ENCODE assay signal across 15 cellular contexts in the genomic region with DNA sequence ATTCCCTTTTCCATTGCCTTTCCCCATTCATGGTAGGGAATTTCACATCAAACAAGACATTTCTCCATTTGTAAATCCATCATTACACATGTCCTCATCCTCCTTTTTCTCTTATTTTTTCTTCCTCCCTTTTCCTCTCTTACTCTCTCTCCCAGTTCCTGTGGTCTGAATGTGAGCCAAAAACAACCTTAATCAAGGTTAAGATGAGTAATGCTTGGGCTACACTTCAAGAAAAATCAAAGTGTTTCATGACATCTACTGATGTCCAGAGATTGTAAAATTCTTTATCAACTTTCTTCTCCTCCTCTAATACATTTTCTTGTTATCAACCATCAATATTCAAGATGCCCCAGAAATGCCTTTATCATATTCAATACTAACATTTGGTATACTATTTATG.
DNase-seq lines count a peak whose midpoint lies in the region; ATAC-seq and TF ChIP-seq lines count a peak whose summit lies in the region.
"Had no signal": no experiment of that assay in that cellular context is flagged by ENCODE, and none has a peak within 500 bp of the region (broad histone marks: within the 10 kb centered on the region; RNA-seq: fewer than 3 reads in every experiment).

No MANE protein-coding gene starts in this region.

- intact Hi-C loops in posterior vena cava (cut with DNase I) = no loop called here

- H3K27me3 ChIP-seq in brain microvascular endothelial cell (replicated peaks) (no peaks in the 10 kb centered on the region), kidney epithelial cell (ENCODE audit: control insufficient read depth, insufficient read depth, low read length) (no peaks in the 10 kb centered on the region)
- H3K27me3 ChIP-seq: upper lobe of left lung had no signal

- DNase-seq in AG08396 (ENCODE audit: low spot score) = peak; percentile 29
- peak; percentile 61 for DNase-seq in LoVo (ENCODE audit: low spot score)
- peak; percentile 75 for DNase-seq in brain microvascular endothelial cell
- peak; percentile 81 for DNase-seq in kidney epithelial cell (ENCODE audit: low read depth)
- DNase-seq in OCI-M2 (lab: John Stamatoyannopoulos, UW; ENCODE audit: unreplicated experiment) = no peak
- DNase-seq in KBM-7 = no peak
- no peak for DNase-seq in posterior vena cava (ENCODE audit: low spot score)
- DNase-seq: activated CD4-positive, alpha-beta T cell treated with anti-CD3 and anti-CD28 coated beads, Interleukin-2, amount 10 ng/mL, durations not matched to agents 7 days and 5 days; anterior cingulate cortex; effector memory CD4-positive, alpha-beta T cell; NCI-H2081; NK-92 treated with Interleukin-12 subunit alpha and Interleukin-12 subunit beta, amount 100 ng/mL, for 24 hours; nucleus accumbens; upper lobe of left lung had no signal

- ATAC-seq in GM19351 (IDR thresholded peaks at IDR 0.05; ENCODE audit: unreplicated experiment) = no peak

- in situ Hi-C loops in brain microvascular endothelial cell (cut with HindIII; ENCODE audit: low pct_ligation_motif_present, low sequenced_read_pairs) = no loop called here
- in situ Hi-C loops in KBM-7 (cut with MboI; ENCODE audit: low pct_unique_long_range_greater_than_20kb, low sequenced_read_pairs) = no loop called here

- TF ChIP-seq CTCF in brain microvascular endothelial cell (IDR thresholded peaks at IDR 0.05; ENCODE audit: low read depth, low read length, missing control alignments) = no peak
- TF ChIP-seq CTCF in kidney epithelial cell (IDR thresholded peaks at IDR 0.05; ENCODE audit: insufficient read depth, low read length, poor library complexity, severe bottlenecking) = no peak

- peak overlapping the region; percentile 85 for H3K27ac ChIP-seq in brain microvascular endothelial cell
- H3K27ac ChIP-seq: upper lobe of left lung had no signal

- H3K4me3 ChIP-seq in brain microvascular endothelial cell (ENCODE audit: low read depth, low read length) = no peak overlapping the region
- H3K4me3 ChIP-seq in kidney epithelial cell (ENCODE audit: low read depth, low read length) = no peak overlapping the region
- H3K4me3 ChIP-seq: upper lobe of left lung had no signal

- no peaks in the 10 kb centered on the region for H3K36me3 ChIP-seq in brain microvascular endothelial cell (replicated peaks)
- H3K36me3 ChIP-seq in kidney epithelial cell (ENCODE audit: control insufficient read depth, insufficient read depth, low read length) = no peaks in the 10 kb centered on the region
- H3K36me3 ChIP-seq: upper lobe of left lung had no signal

Comparison
In these comparisons a context has a peak if more than half of its experiments do, and no peak if none do; other contexts are left out.
1. DNase-seq: peak in AG08396 (single experiment), LoVo (single experiment), brain microvascular endothelial cell (single experiment) and kidney epithelial cell (single experiment); none in OCI-M2 (single experiment), KBM-7 (single experiment) and posterior vena cava (single experiment).